20 cellular contexts compared by ENCODE assay signal in genomic region chr6:23086100-23086499, GRCh38.
DNase-seq lines count a peak whose midpoint lies in the region; TF ChIP-seq lines count a peak whose summit lies in the region.
"Had no signal": no experiment of that assay in that cellular context is flagged by ENCODE, and none has a peak within 500 bp of the region (broad histone marks: within the 10 kb centered on the region; RNA-seq: fewer than 3 reads in every experiment).

No MANE protein-coding gene starts in this region.

- no peak overlapping the region for H3K4me2 ChIP-seq in mesenchymal stem cell (ENCODE audit: low read length, poor library complexity, severe bottlenecking)
- H3K4me2 ChIP-seq: BLaER1 treated with 17β-estradiol and CSF1 and Interleukin-3, amounts not matched to agents 10 nM and 100 nM; GM23338 had no signal

- WGBS in mesenchymal stem cell = no CpG with 5 or more reads among the region's 2 CpGs

- H3K4me3 ChIP-seq in BE2C (ENCODE audit: low read depth, low read length) (no peak overlapping the region), mesenchymal stem cell (ENCODE audit: insufficient read depth in 1 of 2, low read depth in 1 of 2, low read length in 2 of 2) (no peak overlapping the region)
- H3K4me3 ChIP-seq: BLaER1 treated with 17β-estradiol and CSF1 and Interleukin-3, amounts not matched to agents 10 nM and 100 nM; GM23338 had no signal

- no peak overlapping the region for H3K4me3 Mint-ChIP-seq in immature natural killer cell
- H3K4me3 Mint-ChIP-seq: B cell; CD14-positive monocyte; CD4-positive, alpha-beta memory T cell; GM23338; H9 had no signal

- H3K36me3 ChIP-seq in BE2C = no peaks in the 10 kb centered on the region
- no peaks in the 10 kb centered on the region for H3K36me3 ChIP-seq in mesenchymal stem cell (ENCODE audit: control insufficient read depth in 1 of 2, insufficient read depth in 2 of 2, low read depth in 1 of 2, low read length in 2 of 2)
- H3K36me3 ChIP-seq: BLaER1 treated with 17β-estradiol and CSF1 and Interleukin-3, amounts not matched to agents 10 nM and 100 nM had no signal

- H3K4me1 Mint-ChIP-seq in immature natural killer cell = no peaks in the 10 kb centered on the region
- H3K4me1 Mint-ChIP-seq: B cell; CD14-positive monocyte; CD4-positive, alpha-beta memory T cell; GM23338 had no signal

- H3K9me3 ChIP-seq in BE2C (0 out of 2 replicates have a peak, but pooled peaks cover 3% of the 10 kb centered on the region), mesenchymal stem cell (ENCODE audit: control insufficient read depth, low read length) (no peaks in the 10 kb centered on the region)
- H3K9me3 ChIP-seq: BLaER1 treated with 17β-estradiol and CSF1 and Interleukin-3, amounts not matched to agents 10 nM and 100 nM had no signal

- no peak overlapping the region for H2BK12ac ChIP-seq in mesenchymal stem cell (ENCODE audit: low read length in 2 of 2)

- H3K27ac ChIP-seq in mesenchymal stem cell (ENCODE audit: low read length, poor library complexity, severe bottlenecking) = no peak overlapping the region
- H3K27ac ChIP-seq: 22Rv1; BLaER1 treated with 17β-estradiol and CSF1 and Interleukin-3, amounts not matched to agents 10 nM and 100 nM had no signal

- no peak overlapping the region for H3K14ac ChIP-seq in mesenchymal stem cell (ENCODE audit: low read length in 2 of 2)

- no peaks in the 10 kb centered on the region for H3K79me1 ChIP-seq in mesenchymal stem cell (replicated peaks; ENCODE audit: low read length, poor library complexity, severe bottlenecking)

- H2BK15ac ChIP-seq in mesenchymal stem cell (ENCODE audit: low read depth, poor library complexity, severe bottlenecking) = no peak overlapping the region

- peaks cover 10% of the 10 kb centered on the region for H3K4me1 ChIP-seq in BE2C
- H3K4me1 ChIP-seq in mesenchymal stem cell (ENCODE audit: control insufficient read depth, insufficient read depth, low read depth, low read length) = no peaks in the 10 kb centered on the region
- H3K4me1 ChIP-seq: BLaER1 treated with 17β-estradiol and CSF1 and Interleukin-3, amounts not matched to agents 10 nM and 100 nM had no signal

- H3K27ac Mint-ChIP-seq in immature natural killer cell = no peak overlapping the region
- H3K27ac Mint-ChIP-seq: B cell; CD14-positive monocyte; CD4-positive, alpha-beta memory T cell; GM23338; H9 had no signal

- no peak overlapping the region for H2BK5ac ChIP-seq in mesenchymal stem cell (ENCODE audit: low read depth, low read length, poor library complexity, severe bottlenecking)

- no peaks in the 10 kb centered on the region for H3K27me3 Mint-ChIP-seq in immature natural killer cell (ENCODE audit: low read depth in 3 of 3)
- H3K27me3 Mint-ChIP-seq: B cell; CD4-positive, alpha-beta memory T cell had no signal

- TF ChIP-seq CTCF in BE2C (IDR thresholded peaks at IDR 0.05; ENCODE audit: low read depth, low read length) = no peak

- DNase-seq in NCI-H2227 (lab: John Stamatoyannopoulos, UW; ENCODE audit: unreplicated experiment) (peak; percentile 8), NCI-H2227 treated with DMSO at 0.1 percent for 48 hours (lab: John Stamatoyannopoulos, UW) (no peak), BE2C (peak; percentile 50), SK-N-DZ (ENCODE audit: low spot score) (peak; percentile 92), amniotic epithelial cell (ENCODE audit: low read depth) (peak; percentile 22), immature natural killer cell (no peak), T-helper 9 cell (no peak), mesenchymal stem cell (no peak)
- DNase-seq: Calu3; CD4-positive, alpha-beta memory T cell; COR-L47; DMS53; DMS79 treated with DMSO at 0.1 percent for 48 hours; GF-D8; H9 had no signal

- no peak overlapping the region for H3K9ac ChIP-seq in mesenchymal stem cell (ENCODE audit: low read length)
- H3K9ac ChIP-seq: BLaER1 treated with 17β-estradiol and CSF1 and Interleukin-3, amounts not matched to agents 10 nM and 100 nM had no signal

- H3K18ac ChIP-seq in mesenchymal stem cell (ENCODE audit: low read depth in 1 of 2, low read length in 2 of 2) = no peak overlapping the region

- no peaks in the 10 kb centered on the region for H3K36me3 Mint-ChIP-seq in immature natural killer cell
- H3K36me3 Mint-ChIP-seq: CD14-positive monocyte; CD4-positive, alpha-beta memory T cell had no signal

- H4K91ac ChIP-seq in mesenchymal stem cell (ENCODE audit: low read length) = no peak overlapping the region

- no peak overlapping the region for H2AFZ ChIP-seq in mesenchymal stem cell (ENCODE audit: low read depth, low read length)
- H2AFZ ChIP-seq: GM23338 had no signal

- H3K9me3 Mint-ChIP-seq in immature natural killer cell = peaks cover 7 to 36% (median 17%) of the 10 kb centered on the region in 6 donors
- H3K9me3 Mint-ChIP-seq: GM23338, H9 had no signal

- no peak overlapping the region for H3K23ac ChIP-seq in mesenchymal stem cell (ENCODE audit: low read length in 2 of 2)

- H4K8ac ChIP-seq in mesenchymal stem cell (ENCODE audit: low read length) = no peak overlapping the region

- no peak overlapping the region for H2AK5ac ChIP-seq in mesenchymal stem cell (ENCODE audit: low read length, severe bottlenecking)

- H3K27me3 ChIP-seq in BE2C (no peaks in the 10 kb centered on the region), mesenchymal stem cell (ENCODE audit: control insufficient read depth in 1 of 2, insufficient read depth in 1 of 2, low read length in 2 of 2) (no peaks in the 10 kb centered on the region)
- H3K27me3 ChIP-seq: BLaER1 treated with 17β-estradiol and CSF1 and Interleukin-3, amounts not matched to agents 10 nM and 100 nM had no signal

- H2BK120ac ChIP-seq in mesenchymal stem cell (ENCODE audit: low read depth, low read length) = no peak overlapping the region

- no peak overlapping the region for H3K4ac ChIP-seq in mesenchymal stem cell (ENCODE audit: low read depth in 1 of 2, low read length in 2 of 2)

Comparison
In these comparisons a context has a peak if more than half of its experiments do, and no peak if none do; other contexts are left out.
1. DNase-seq: peak in NCI-H2227 (single experiment), BE2C (single experiment), SK-N-DZ (single experiment) and amniotic epithelial cell (single experiment); none in NCI-H2227 treated with DMSO at 0.1 percent for 48 hours (single experiment), immature natural killer cell (0 of 3), T-helper 9 cell (single experiment) and mesenchymal stem cell (single experiment).